1 cellular context compared by ENCODE assay signal in genomic region chr7:138238734-138239133, GRCh38.
TF ChIP-seq lines count a peak whose summit lies in the region.

No MANE protein-coding gene starts in this region.

TF ChIP-seq in HepG2, 621 proteins besides CTCF, POLR2A, EP300 and RAD21 (continued from another document):
- no peak for TF ChIP-seq CEBPZ (IDR thresholded peaks at IDR 0.05; ENCODE audit: low read length)
TF ChIP-seq in HepG2: peak in this region for 3.
